1 cellular context compared by ENCODE assay signal in genomic region chr16:11255737-11256656, GRCh38.
TF ChIP-seq lines count a peak whose summit lies in the region.

A gene with protein sequence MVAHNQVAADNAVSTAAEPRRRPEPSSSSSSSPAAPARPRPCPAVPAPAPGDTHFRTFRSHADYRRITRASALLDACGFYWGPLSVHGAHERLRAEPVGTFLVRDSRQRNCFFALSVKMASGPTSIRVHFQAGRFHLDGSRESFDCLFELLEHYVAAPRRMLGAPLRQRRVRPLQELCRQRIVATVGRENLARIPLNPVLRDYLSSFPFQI (minus strand): TSS chr16:11256204. CDS start chr16:11255478, 726 bp downstream.

TF ChIP-seq in IMR-90, 13 proteins besides CTCF, POLR2A, EP300 and RAD21:
- TF ChIP-seq CHD1 (IDR thresholded peaks at IDR 0.05; ENCODE audit: low read depth, low read length): 0 out of 2 replicates have a peak, but pooled peaks have one; percentile 52
- TF ChIP-seq MAFK (IDR thresholded peaks at IDR 0.05; ENCODE audit: low read depth, low read length): no peak
- no peak for TF ChIP-seq BHLHE40 (IDR thresholded peaks at IDR 0.05; ENCODE audit: low read depth, low read length)
- no peak for TF ChIP-seq NFE2L2 (IDR thresholded peaks at IDR 0.05; ENCODE audit: low read depth, low read length)
- TF ChIP-seq SMC3 (IDR thresholded peaks at IDR 0.05; ENCODE audit: low read depth, low read length): peak; percentile 84
- 0 out of 2 replicates have a peak, but pooled peaks have one; percentile 49 for TF ChIP-seq MXI1 (IDR thresholded peaks at IDR 0.05; ENCODE audit: borderline replicate concordance, low read depth, low read length)
- no peak for TF ChIP-seq RFX5 (IDR thresholded peaks at IDR 0.05; ENCODE audit: low read depth, low read length)
- no peak for TF ChIP-seq USF2 (IDR thresholded peaks at IDR 0.05; ENCODE audit: low read depth, low read length)
- TF ChIP-seq MAZ (IDR thresholded peaks at IDR 0.05; ENCODE audit: borderline replicate concordance, low read depth, low read length): peak; percentile 81
